ENCODE assay signal across 13 cellular contexts in genomic region chr6:110881929-110882629, GRCh38. TPM values are rescaled to one million over a fixed set of nuclear protein-coding genes. Genes with fewer than 3 reads are reported as not detected.
DNase-seq lines count a peak whose midpoint lies in the region; ATAC-seq, FAIRE-seq and TF ChIP-seq lines count a peak whose summit lies in the region.
"Had no signal": no experiment of that assay in that cellular context is flagged by ENCODE, and none has a peak within 500 bp of the region (broad histone marks: within the 10 kb centered on the region; RNA-seq: fewer than 3 reads in every experiment).

No MANE protein-coding gene starts in this region.

- peaks cover 3% of the 10 kb centered on the region for H3K36me3 Mint-ChIP-seq in CD8-positive, alpha-beta T cell
- H3K36me3 Mint-ChIP-seq in astrocyte (ENCODE audit: low read depth, unreplicated experiment) (no peaks in the 10 kb centered on the region), mesothelial cell of epicardium (peaks cover 3% of the 10 kb centered on the region)

- H3K4me2 ChIP-seq in astrocyte (ENCODE audit: low read length) = no peak overlapping the region

- CTCF ChIA-PET in CD8-positive, alpha-beta T cell (lab: Charles Lee) = interaction anchor here (0.6 to 1.9 kb wide), 7 partner anchors 8 to 690 kb away, joined by 3 to 10 read pairs (median 3); partner anchors contain the start of gene CDK19

- no peaks in the 10 kb centered on the region for H3K27me3 Mint-ChIP-seq in CD8-positive, alpha-beta T cell (ENCODE audit: low read depth)
- no peaks in the 10 kb centered on the region for H3K27me3 Mint-ChIP-seq in astrocyte (ENCODE audit: low read depth, unreplicated experiment)
- no peaks in the 10 kb centered on the region for H3K27me3 Mint-ChIP-seq in mesothelial cell of epicardium (ENCODE audit: low read depth)

- no peak overlapping the region for H3K9ac ChIP-seq in astrocyte (ENCODE audit: low read length)

- peak overlapping the region; percentile 8 for H3K4me3 Mint-ChIP-seq in CD8-positive, alpha-beta T cell
- H3K4me3 Mint-ChIP-seq in astrocyte (ENCODE audit: unreplicated experiment) (peak overlapping the region; percentile 41), mesothelial cell of epicardium (no peak overlapping the region)

- H3K27ac ChIP-seq in CD8-positive, alpha-beta T cell (ENCODE audit: low read depth, low read length) = no peak overlapping the region
- no peak overlapping the region for H3K27ac ChIP-seq in astrocyte (ENCODE audit: low read depth, low read length)
- H3K27ac ChIP-seq: adrenal gland, vagina had no signal

- peaks cover 100% of the 10 kb centered on the region for H3K79me2 ChIP-seq in astrocyte (ENCODE audit: insufficient read depth, low read length)

- peaks cover 92% of the 10 kb centered on the region for H3K4me1 ChIP-seq in CD8-positive, alpha-beta T cell (ENCODE audit: insufficient read depth, low read length)
- H3K4me1 ChIP-seq in astrocyte (ENCODE audit: insufficient read depth, low read length) = peaks cover 17% of the 10 kb centered on the region

- ATAC-seq in CD8-positive, alpha-beta T cell = no peak
- ATAC-seq in HG02938 (IDR thresholded peaks at IDR 0.05; ENCODE audit: unreplicated experiment) = no peak

- no peaks in the 10 kb centered on the region for H3K9me3 Mint-ChIP-seq in CD8-positive, alpha-beta T cell
- H3K9me3 Mint-ChIP-seq in astrocyte (ENCODE audit: unreplicated experiment) = no peaks in the 10 kb centered on the region
- H3K9me3 Mint-ChIP-seq in mesothelial cell of epicardium = no peaks in the 10 kb centered on the region
- H3K9me3 Mint-ChIP-seq: H9 had no signal

- H3K36me3 ChIP-seq in CD8-positive, alpha-beta T cell (ENCODE audit: insufficient read depth, low read length) = no peaks in the 10 kb centered on the region
- peaks cover 3% of the 10 kb centered on the region for H3K36me3 ChIP-seq in astrocyte (ENCODE audit: insufficient read depth, low read length)
- H3K36me3 ChIP-seq: adrenal gland, vagina had no signal

- no peak for FAIRE-seq in astrocyte (lab: Jason Lieb, UNC)
- FAIRE-seq: TTC549 had no signal

- POLR2A ChIA-PET in CD8-positive, alpha-beta T cell (lab: Charles Lee) = interaction anchor here (1.7 kb wide), 1 partner anchor 8 kb away, joined by 6 read pairs; the partner anchor contains the start of gene AMD1

- intact Hi-C loops in CD8-positive, alpha-beta T cell (cut with DNase I, micrococcal nuclease) = no loop called here

- H3K27ac Mint-ChIP-seq in CD8-positive, alpha-beta T cell = peak overlapping the region; percentile 45
- H3K27ac Mint-ChIP-seq in astrocyte (ENCODE audit: unreplicated experiment) (no peak overlapping the region), mesothelial cell of epicardium (peak overlapping the region; percentile 65)

- no peak overlapping the region for H2AFZ ChIP-seq in astrocyte (ENCODE audit: low read depth, low read length)

- no peak for TF ChIP-seq CTCF in CD8-positive, alpha-beta T cell (IDR thresholded peaks at IDR 0.05)
- TF ChIP-seq CTCF in LNCaP clone FGC (IDR thresholded peaks at IDR 0.05; ENCODE audit: control insufficient read depth, extremely low read depth, insufficient read depth) (no peak), astrocyte (IDR thresholded peaks at IDR 0.05; ENCODE audit: insufficient read depth, low read depth, low read length) (no peak), mesothelial cell of epicardium (IDR thresholded peaks at IDR 0.05; ENCODE audit: unreplicated experiment) (no peak)

- no peak for DNase-seq in CD8-positive, alpha-beta T cell
- DNase-seq in LNCaP clone FGC (ENCODE audit: low read depth) = no peak
- DNase-seq in astrocyte (ENCODE audit: low read depth) = no peak
- no peak for DNase-seq in mesothelial cell of epicardium (ENCODE audit: low spot score in 2 of 2, unreplicated experiment in 2 of 2)
- no peak for DNase-seq in activated gamma-delta T cell treated with Interleukin-2 at 50 U/mL for 16 hours
- DNase-seq in stimulated activated CD4-positive, alpha-beta T cell treated with anti-CD3 and anti-CD28 coated beads, Interleukin-2, amount 100 ng/mL, for 24 hours = no peak
- DNase-seq in activated CD4-positive, CD25-positive, alpha-beta regulatory T cell treated with anti-CD3 and anti-CD28 coated beads, Interleukin-2, amount 50 U/mL, for 72 hours = no peak
- DNase-seq: adrenal gland, H9, NCI-H1105 had no signal

- no peak overlapping the region for H3K4me3 ChIP-seq in CD8-positive, alpha-beta T cell (ENCODE audit: low read depth, low read length)
- H3K4me3 ChIP-seq in LNCaP clone FGC (ENCODE audit: low read depth, low read length) = peak overlapping the region; percentile 94
- no peak overlapping the region for H3K4me3 ChIP-seq in astrocyte (ENCODE audit: insufficient read depth, low read depth, low read length)
- H3K4me3 ChIP-seq: adrenal gland, vagina had no signal

- H3K27me3 ChIP-seq in CD8-positive, alpha-beta T cell (ENCODE audit: insufficient read depth, low read length) = no peaks in the 10 kb centered on the region
- H3K27me3 ChIP-seq in astrocyte (ENCODE audit: insufficient read depth, low read length) = no peaks in the 10 kb centered on the region
- H3K27me3 ChIP-seq: adrenal gland, vagina had no signal

- no peaks in the 10 kb centered on the region for H3K9me3 ChIP-seq in CD8-positive, alpha-beta T cell (ENCODE audit: low read length)
- H3K9me3 ChIP-seq in astrocyte (ENCODE audit: insufficient read depth, low read depth, low read length) = no peaks in the 10 kb centered on the region
- H3K9me3 ChIP-seq: adrenal gland, vagina had no signal

- peaks cover 93% of the 10 kb centered on the region for H3K4me1 Mint-ChIP-seq in CD8-positive, alpha-beta T cell (ENCODE audit: low read depth)
- H3K4me1 Mint-ChIP-seq in astrocyte (ENCODE audit: low read depth, unreplicated experiment) = peaks cover 45% of the 10 kb centered on the region
- peaks cover 43% of the 10 kb centered on the region for H3K4me1 Mint-ChIP-seq in mesothelial cell of epicardium

- H4K20me1 ChIP-seq in astrocyte (ENCODE audit: insufficient read depth, low read length) = peaks cover 98% of the 10 kb centered on the region

RNA-seq across cellular contexts. Expression of gene AMD1, which starts 7.5 kb away (rescaled TPM):
- 100 to 1,000 TPM; 161 to 167 TPM for total RNA-seq in CD8-positive, alpha-beta T cell
- total RNA-seq in astrocyte (67.1 and 71.6 TPM in 2 replicates), mesothelial cell of epicardium (46.0 to 46.8 TPM (median 46.7 TPM) in 3 replicates)
